In genomic region chr19:12786950-12787349, GRCh38 we compare ENCODE assay signal across 11 cellular contexts. TPM values are rescaled to one million over a fixed set of nuclear protein-coding genes. Genes with fewer than 3 reads are reported as not detected.
DNase-seq lines count a peak whose midpoint lies in the region; ATAC-seq and TF ChIP-seq lines count a peak whose summit lies in the region.
"Had no signal": no experiment of that assay in that cellular context is flagged by ENCODE, and none has a peak within 500 bp of the region (broad histone marks: within the 10 kb centered on the region; RNA-seq: fewer than 3 reads in every experiment).

No MANE protein-coding gene starts in this region.

- no peak for TF ChIP-seq EP300 in suprapubic skin (IDR thresholded peaks at IDR 0.05)

- no peaks in the 10 kb centered on the region for H3K9me3 Mint-ChIP-seq in activated CD4-positive, alpha-beta T cell treated with anti-CD3 and anti-CD28 coated beads for 36 hours (ENCODE audit: low read depth)
- H3K9me3 Mint-ChIP-seq in activated T-helper 2 cell treated with anti-CD3 and anti-CD28 coated beads, Interferon-gamma antibody, Interleukin-2, Interleukin-4, amounts not matched to agents 10 μg/mL and 5 μg/mL and 100 μg/mL, durations not matched to agents 14 hours and 24 hours and 36 hours, result no peaks in the 10 kb centered on the region
- no peaks in the 10 kb centered on the region for H3K9me3 Mint-ChIP-seq in stimulated activated effector memory CD8-positive, alpha-beta T cell treated with anti-CD3 and anti-CD28 coated beads, Interleukin-12 subunit alpha, Interleukin-12 subunit beta, amount 100 ng/mL, for 72 hours

- no peak for TF ChIP-seq CTCF in lung (IDR thresholded peaks at IDR 0.05; ENCODE audit: control extremely low read depth, extremely low read depth)
- TF ChIP-seq CTCF in suprapubic skin (IDR thresholded peaks at IDR 0.05), result no peak

- CTCF ChIA-PET in activated CD4-positive, alpha-beta T cell treated with anti-CD3 and anti-CD28 coated beads for 36 hours (lab: Charles Lee), result interaction anchor here (0.7 to 3.4 kb wide), 2 partner anchors 9 kb away, joined by 6 to 39 read pairs; no protein-coding TSS in a partner anchor

- peaks cover 5% of the 10 kb centered on the region for H3K36me3 Mint-ChIP-seq in activated CD4-positive, alpha-beta T cell treated with anti-CD3 and anti-CD28 coated beads for 36 hours (ENCODE audit: low read depth)
- H3K36me3 Mint-ChIP-seq in activated T-helper 2 cell treated with anti-CD3 and anti-CD28 coated beads, Interferon-gamma antibody, Interleukin-2, Interleukin-4, amounts not matched to agents 10 μg/mL and 5 μg/mL and 100 μg/mL, durations not matched to agents 14 hours and 24 hours and 36 hours (ENCODE audit: low read depth), result peaks cover 4% of the 10 kb centered on the region
- peaks cover 43% of the 10 kb centered on the region for H3K36me3 Mint-ChIP-seq in stimulated activated effector memory CD8-positive, alpha-beta T cell treated with anti-CD3 and anti-CD28 coated beads, Interleukin-12 subunit alpha, Interleukin-12 subunit beta, amount 100 ng/mL, for 72 hours

- peak overlapping the region; percentile 69 for H3K27ac Mint-ChIP-seq in activated CD4-positive, alpha-beta T cell treated with anti-CD3 and anti-CD28 coated beads for 36 hours
- peak overlapping the region; percentile 44 for H3K27ac Mint-ChIP-seq in activated T-helper 2 cell treated with anti-CD3 and anti-CD28 coated beads, Interferon-gamma antibody, Interleukin-2, Interleukin-4, amounts not matched to agents 10 μg/mL and 5 μg/mL and 100 μg/mL, durations not matched to agents 14 hours and 24 hours and 36 hours
- no peak overlapping the region for H3K27ac Mint-ChIP-seq in stimulated activated effector memory CD8-positive, alpha-beta T cell treated with anti-CD3 and anti-CD28 coated beads, Interleukin-12 subunit alpha, Interleukin-12 subunit beta, amount 100 ng/mL, for 72 hours

- H3K27ac ChIP-seq in lung (ENCODE audit: low read depth in 1 of 2, low read length in 1 of 2) (peak overlapping the region; percentile 34 to 87), suprapubic skin (peak overlapping the region; percentile 97)

- no peaks in the 10 kb centered on the region for H3K27me3 Mint-ChIP-seq in activated CD4-positive, alpha-beta T cell treated with anti-CD3 and anti-CD28 coated beads for 36 hours
- H3K27me3 Mint-ChIP-seq in activated T-helper 2 cell treated with anti-CD3 and anti-CD28 coated beads, Interferon-gamma antibody, Interleukin-2, Interleukin-4, amounts not matched to agents 10 μg/mL and 5 μg/mL and 100 μg/mL, durations not matched to agents 14 hours and 24 hours and 36 hours (ENCODE audit: low read depth), result no peaks in the 10 kb centered on the region

- no peaks in the 10 kb centered on the region for H3K9me3 ChIP-seq in lung (ENCODE audit: control insufficient read depth in 2 of 2, insufficient read depth in 1 of 2, low read length in 1 of 2)
- no peaks in the 10 kb centered on the region for H3K9me3 ChIP-seq in suprapubic skin

- intact Hi-C loops in activated CD4-positive, alpha-beta T cell treated with anti-CD3 and anti-CD28 coated beads for 36 hours (cut with DNase I, micrococcal nuclease), result loop anchor here (10.0 kb wide), 2 partner anchors 1578 to 1738 kb away; partner anchors contain the start of gene TECR (in 1 of the 2)
- intact Hi-C loops in activated T-helper 2 cell treated with anti-CD3 and anti-CD28 coated beads, Interferon-gamma antibody, Interleukin-2, Interleukin-4, amounts not matched to agents 10 μg/mL and 5 μg/mL and 100 μg/mL, durations not matched to agents 14 hours and 24 hours and 36 hours (cut with micrococcal nuclease), result no loop called here

- H3K27me3 ChIP-seq in lung (ENCODE audit: control insufficient read depth, insufficient read depth) (no peaks in the 10 kb centered on the region), suprapubic skin (no peaks in the 10 kb centered on the region)

- peaks cover 21% of the 10 kb centered on the region for H3K4me1 Mint-ChIP-seq in activated CD4-positive, alpha-beta T cell treated with anti-CD3 and anti-CD28 coated beads for 36 hours
- peaks cover 23% of the 10 kb centered on the region for H3K4me1 Mint-ChIP-seq in activated T-helper 2 cell treated with anti-CD3 and anti-CD28 coated beads, Interferon-gamma antibody, Interleukin-2, Interleukin-4, amounts not matched to agents 10 μg/mL and 5 μg/mL and 100 μg/mL, durations not matched to agents 14 hours and 24 hours and 36 hours (ENCODE audit: low read depth)
- peaks cover 27% of the 10 kb centered on the region for H3K4me1 Mint-ChIP-seq in stimulated activated effector memory CD8-positive, alpha-beta T cell treated with anti-CD3 and anti-CD28 coated beads, Interleukin-12 subunit alpha, Interleukin-12 subunit beta, amount 100 ng/mL, for 72 hours

- no peak overlapping the region for H3K4me3 Mint-ChIP-seq in activated CD4-positive, alpha-beta T cell treated with anti-CD3 and anti-CD28 coated beads for 36 hours
- no peak overlapping the region for H3K4me3 Mint-ChIP-seq in activated T-helper 2 cell treated with anti-CD3 and anti-CD28 coated beads, Interferon-gamma antibody, Interleukin-2, Interleukin-4, amounts not matched to agents 10 μg/mL and 5 μg/mL and 100 μg/mL, durations not matched to agents 14 hours and 24 hours and 36 hours (ENCODE audit: low read depth)
- no peak overlapping the region for H3K4me3 Mint-ChIP-seq in stimulated activated effector memory CD8-positive, alpha-beta T cell treated with anti-CD3 and anti-CD28 coated beads, Interleukin-12 subunit alpha, Interleukin-12 subunit beta, amount 100 ng/mL, for 72 hours

- H3K4me1 ChIP-seq in lung (ENCODE audit: control insufficient read depth in 2 of 2, insufficient read depth in 2 of 2, low read length in 2 of 2) (peaks cover 0 to 32% of the 10 kb centered on the region in 2 donors), suprapubic skin (peaks cover 85% of the 10 kb centered on the region)

- no peak for ATAC-seq in activated CD4-positive, alpha-beta T cell treated with anti-CD3 and anti-CD28 coated beads for 36 hours
- ATAC-seq in lung (ENCODE audit: insufficient read depth, low FRiP score) (no peak), HG02763 (IDR thresholded peaks at IDR 0.05; ENCODE audit: unreplicated experiment) (no peak)
- ATAC-seq in stimulated activated effector memory CD8-positive, alpha-beta T cell treated with anti-CD3 and anti-CD28 coated beads, Interleukin-12 subunit alpha, Interleukin-12 subunit beta, amount 100 ng/mL, for 72 hours, result no peak

- WGBS in lung, 2 donors, result 73 to 82% methylated on average over 3 of the region's 3 CpGs
- WGBS in suprapubic skin, result 67% methylated on average over 3 of the region's 3 CpGs

- POLR2A ChIA-PET in activated CD4-positive, alpha-beta T cell treated with anti-CD3 and anti-CD28 coated beads for 36 hours (lab: Charles Lee), result no interaction called here

- H3K4me3 ChIP-seq in lung (no peak overlapping the region), suprapubic skin (peak overlapping the region; percentile 20)

- TF ChIP-seq POLR2A in suprapubic skin (IDR thresholded peaks at IDR 0.05), result no peak

- no peak for DNase-seq in activated CD4-positive, alpha-beta T cell treated with anti-CD3 and anti-CD28 coated beads for 36 hours
- DNase-seq in activated CD4-positive, alpha-beta T cell treated with anti-CD3 and anti-CD28 coated beads, Interleukin-2, amount 50 U/mL, for 48 hours, result no peak
- no peak for DNase-seq in activated T-helper 2 cell treated with anti-CD3 and anti-CD28 coated beads, Interferon-gamma antibody, Interleukin-2, Interleukin-4, amounts not matched to agents 10 μg/mL and 5 μg/mL and 100 μg/mL, durations not matched to agents 14 hours and 24 hours and 36 hours (ENCODE audit: low spot score)
- DNase-seq in lung (ENCODE audit: low spot score) (no peak), suprapubic skin (ENCODE audit: low spot score in 2 of 2) (no peak), EL (no peak)
- no peak for DNase-seq in stimulated activated effector memory CD8-positive, alpha-beta T cell treated with anti-CD3 and anti-CD28 coated beads, Interleukin-12 subunit alpha, Interleukin-12 subunit beta, amount 100 ng/mL, for 72 hours (ENCODE audit: low spot score in 2 of 2)
- DNase-seq: NCI-H526 had no signal

- H3K36me3 ChIP-seq in lung (ENCODE audit: control insufficient read depth in 2 of 2, insufficient read depth in 2 of 2, low read length in 2 of 2), result no peaks in the 10 kb centered on the region
- H3K36me3 ChIP-seq in suprapubic skin, result no peaks in the 10 kb centered on the region

RNA-seq across cellular contexts. Expression of gene JUNB, which starts 4.3 kb away (rescaled TPM):
- 100 to 1,000 TPM; 375 to 412 TPM for total RNA-seq in activated CD4-positive, alpha-beta T cell treated with anti-CD3 and anti-CD28 coated beads for 36 hours
- total RNA-seq in activated T-helper 2 cell treated with anti-CD3 and anti-CD28 coated beads, Interferon-gamma antibody, Interleukin-2, Interleukin-4, amounts not matched to agents 10 μg/mL and 5 μg/mL and 100 μg/mL, durations not matched to agents 14 hours and 24 hours and 36 hours, result 333 and 351 TPM in 2 replicates
- total RNA-seq in lung, result 100 to 1,000 TPM; 121 to 205 TPM
- polyA plus RNA-seq in lung, result 100 to 1,000 TPM; 111 to 689 TPM
- total RNA-seq in suprapubic skin, result 1,000 to 10,000 TPM in 3 of 4 donors, 100 to 1,000 TPM in 1; 687 to 2,027 (median 1,088) TPM

RNA-seq across cellular contexts. Expression of gene HOOK2, which starts 11.6 kb away (rescaled TPM):
- 10 to 100 TPM; 20.4 to 20.9 TPM for total RNA-seq in activated CD4-positive, alpha-beta T cell treated with anti-CD3 and anti-CD28 coated beads for 36 hours
- 18.3 and 25.1 TPM in 2 replicates for total RNA-seq in activated T-helper 2 cell treated with anti-CD3 and anti-CD28 coated beads, Interferon-gamma antibody, Interleukin-2, Interleukin-4, amounts not matched to agents 10 μg/mL and 5 μg/mL and 100 μg/mL, durations not matched to agents 14 hours and 24 hours and 36 hours
- total RNA-seq in lung (10 to 100 TPM; 46.9 to 67.4 TPM), suprapubic skin (100 to 1,000 TPM in 2 of 4 donors, 10 to 100 TPM in 2; 55.1 to 227 (median 83.6) TPM)
- polyA plus RNA-seq in lung, result 10 to 100 TPM; 39.8 to 54.3 TPM

RNA-seq across cellular contexts. Expression of gene PRDX2, which starts 14.7 kb away (rescaled TPM):
- 100 to 1,000 TPM; 261 to 325 TPM for total RNA-seq in activated CD4-positive, alpha-beta T cell treated with anti-CD3 and anti-CD28 coated beads for 36 hours
- total RNA-seq in activated T-helper 2 cell treated with anti-CD3 and anti-CD28 coated beads, Interferon-gamma antibody, Interleukin-2, Interleukin-4, amounts not matched to agents 10 μg/mL and 5 μg/mL and 100 μg/mL, durations not matched to agents 14 hours and 24 hours and 36 hours, result 274 and 279 TPM in 2 replicates
- total RNA-seq in lung (100 to 1,000 TPM; 166 to 196 TPM), suprapubic skin (100 to 1,000 TPM; 270 to 579 (median 540) TPM)
- 100 to 1,000 TPM; 132 to 181 TPM for polyA plus RNA-seq in lung

RNA-seq across cellular contexts. Expression of gene THSD8, which starts 14.9 kb away (rescaled TPM):
- total RNA-seq in activated CD4-positive, alpha-beta T cell treated with anti-CD3 and anti-CD28 coated beads for 36 hours, result 10 to 100 TPM; 31.0 to 48.2 TPM
- 28.6 and 29.8 TPM in 2 replicates for total RNA-seq in activated T-helper 2 cell treated with anti-CD3 and anti-CD28 coated beads, Interferon-gamma antibody, Interleukin-2, Interleukin-4, amounts not matched to agents 10 μg/mL and 5 μg/mL and 100 μg/mL, durations not matched to agents 14 hours and 24 hours and 36 hours
- total RNA-seq in lung (1 to 10 TPM; 1.8 to 2.2 TPM), suprapubic skin (1 to 10 TPM in 1 of 4 donors, not detected in 3; 1.6 TPM)
- 1 to 10 TPM in 1 of 2 donors, under 1 TPM in 1; 0.10 to 6.2 TPM for polyA plus RNA-seq in lung
- total RNA-seq: LHCN-M2, myocyte had no signal

RNA-seq across cellular contexts. Expression of gene RNASEH2A, which starts 19.4 kb away (rescaled TPM):
- 10 to 100 TPM; 27.0 to 51.1 TPM for total RNA-seq in activated CD4-positive, alpha-beta T cell treated with anti-CD3 and anti-CD28 coated beads for 36 hours
- total RNA-seq in activated T-helper 2 cell treated with anti-CD3 and anti-CD28 coated beads, Interferon-gamma antibody, Interleukin-2, Interleukin-4, amounts not matched to agents 10 μg/mL and 5 μg/mL and 100 μg/mL, durations not matched to agents 14 hours and 24 hours and 36 hours, result 38.3 and 40.6 TPM in 2 replicates
- 10 to 100 TPM in 1 of 2 donors, 1 to 10 TPM in 1; 7.5 to 16.1 TPM for total RNA-seq in lung
- 10 to 100 TPM in 1 of 2 donors, 1 to 10 TPM in 1; 7.3 to 11.1 TPM for polyA plus RNA-seq in lung
- 10 to 100 TPM; 12.3 to 15.4 (median 14.0) TPM for total RNA-seq in suprapubic skin
